In genomic region chr1:232978091-232978634, GRCh38 we compare ENCODE assay signal across 10 cellular contexts.
A peak's percentile ranks its signal among the peaks of the same experiment; 100 is the strongest.
DNase-seq lines count a peak whose midpoint lies in the region; ATAC-seq lines count a peak whose summit lies in the region.
"Had no signal": no experiment of that assay in that cellular context is flagged by ENCODE, and none has a peak within 500 bp of the region (broad histone marks: within the 10 kb centered on the region; RNA-seq: fewer than 3 reads in every experiment).

No MANE protein-coding gene starts in this region.

- ATAC-seq in HG03432 (IDR thresholded peaks at IDR 0.05; ENCODE audit: unreplicated experiment), result peak; percentile 71
- ATAC-seq in stimulated activated effector memory CD8-positive, alpha-beta T cell treated with anti-CD3 and anti-CD28 coated beads, Interleukin-12 subunit alpha, Interleukin-12 subunit beta, amount 100 ng/mL, for 72 hours, result no peak
- no peak for ATAC-seq in HG03039 (IDR thresholded peaks at IDR 0.05; ENCODE audit: unreplicated experiment)
- no peak for ATAC-seq in HG03378 (IDR thresholded peaks at IDR 0.05; ENCODE audit: unreplicated experiment)

- H3K4me1 Mint-ChIP-seq in activated T-cell treated with anti-CD3 and anti-CD28 coated beads, Interleukin-2, amount 50 U/mL, for 24 hours (ENCODE audit: low read depth), result peaks cover 19% of the 10 kb centered on the region
- H3K4me1 Mint-ChIP-seq in stimulated activated effector memory CD8-positive, alpha-beta T cell treated with anti-CD3 and anti-CD28 coated beads, Interleukin-12 subunit alpha, Interleukin-12 subunit beta, amount 100 ng/mL, for 72 hours, result peaks cover 19% of the 10 kb centered on the region

- no peak for DNase-seq in activated T-cell treated with anti-CD3 and anti-CD28 coated beads, Interleukin-2, amount 50 U/mL, for 24 hours
- DNase-seq in activated T-cell treated with anti-CD3 and anti-CD28 coated beads, Interleukin-2, amount 50 U/mL, for 48 hours, result no peak
- peak; percentile 18 for DNase-seq in central memory CD4-positive, alpha-beta T cell
- no peak for DNase-seq in stimulated activated effector memory CD8-positive, alpha-beta T cell treated with anti-CD3 and anti-CD28 coated beads, Interleukin-12 subunit alpha, Interleukin-12 subunit beta, amount 100 ng/mL, for 72 hours (ENCODE audit: low spot score in 2 of 2)
- DNase-seq in NCI-H2029 treated with DMSO at 0.1 percent for 48 hours (lab: John Stamatoyannopoulos, UW), result no peak
- DNase-seq: kidney glomerular epithelial cell, NCI-H1105 treated with DMSO at 0.1 percent for 48 hours had no signal

- no peak overlapping the region for H3K4me3 Mint-ChIP-seq in activated T-cell treated with anti-CD3 and anti-CD28 coated beads, Interleukin-2, amount 50 U/mL, for 24 hours
- no peak overlapping the region for H3K4me3 Mint-ChIP-seq in stimulated activated effector memory CD8-positive, alpha-beta T cell treated with anti-CD3 and anti-CD28 coated beads, Interleukin-12 subunit alpha, Interleukin-12 subunit beta, amount 100 ng/mL, for 72 hours

- peak overlapping the region; percentile 78 for H3K27ac Mint-ChIP-seq in activated T-cell treated with anti-CD3 and anti-CD28 coated beads, Interleukin-2, amount 50 U/mL, for 24 hours
- peak overlapping the region; percentile 89 for H3K27ac Mint-ChIP-seq in stimulated activated effector memory CD8-positive, alpha-beta T cell treated with anti-CD3 and anti-CD28 coated beads, Interleukin-12 subunit alpha, Interleukin-12 subunit beta, amount 100 ng/mL, for 72 hours

- H3K36me3 Mint-ChIP-seq in activated T-cell treated with anti-CD3 and anti-CD28 coated beads, Interleukin-2, amount 50 U/mL, for 24 hours (ENCODE audit: low read depth), result peaks cover 69% of the 10 kb centered on the region
- H3K36me3 Mint-ChIP-seq in stimulated activated effector memory CD8-positive, alpha-beta T cell treated with anti-CD3 and anti-CD28 coated beads, Interleukin-12 subunit alpha, Interleukin-12 subunit beta, amount 100 ng/mL, for 72 hours, result no peaks in the 10 kb centered on the region

- H3K9me3 Mint-ChIP-seq in activated T-cell treated with anti-CD3 and anti-CD28 coated beads, Interleukin-2, amount 50 U/mL, for 24 hours, result peaks cover 12% of the 10 kb centered on the region
- peaks cover 10% of the 10 kb centered on the region for H3K9me3 Mint-ChIP-seq in stimulated activated effector memory CD8-positive, alpha-beta T cell treated with anti-CD3 and anti-CD28 coated beads, Interleukin-12 subunit alpha, Interleukin-12 subunit beta, amount 100 ng/mL, for 72 hours

- H3K27me3 Mint-ChIP-seq in activated T-cell treated with anti-CD3 and anti-CD28 coated beads, Interleukin-2, amount 50 U/mL, for 24 hours, result no peaks in the 10 kb centered on the region
